8 cellular contexts compared by ENCODE assay signal in genomic region chr22:45164217-45165123, GRCh38. TPM values are rescaled to one million over a fixed set of nuclear protein-coding genes. Genes with fewer than 3 reads are reported as not detected.
DNase-seq lines count a peak whose midpoint lies in the region; ATAC-seq and TF ChIP-seq lines count a peak whose summit lies in the region.

No MANE protein-coding gene starts in this region.

- H3K27me3 Mint-ChIP-seq in activated B cell treated with CpG ODN at 0.5 μM for 24 hours, result no peaks in the 10 kb centered on the region
- no peaks in the 10 kb centered on the region for H3K27me3 Mint-ChIP-seq in stimulated activated naive CD8-positive, alpha-beta T cell treated with anti-CD3 and anti-CD28 coated beads, Interleukin-15, Interleukin-2, amounts not matched to agents 100 ng/mL and 50 ng/mL, for 24 hours

- peak overlapping the region; percentile 56 to 100 (median 86) for H3K4me3 ChIP-seq in dorsolateral prefrontal cortex

- ATAC-seq in GM18909 (IDR thresholded peaks at IDR 0.05; ENCODE audit: poor library complexity, unreplicated experiment) (peak; percentile 32), HG03175 (IDR thresholded peaks at IDR 0.05; ENCODE audit: unreplicated experiment) (peak; percentile 26), activated B cell treated with CpG ODN at 0.5 μM for 24 hours (ENCODE audit: low read depth) (peak; percentile 25)

- H3K27ac ChIP-seq in dorsolateral prefrontal cortex, result peak overlapping the region in 53 of 59 donors; percentile 16 to 91 (median 75)

- peak overlapping the region; percentile 90 for H3K27ac Mint-ChIP-seq in activated B cell treated with CpG ODN at 0.5 μM for 24 hours
- H3K27ac Mint-ChIP-seq in stimulated activated naive CD8-positive, alpha-beta T cell treated with anti-CD3 and anti-CD28 coated beads, Interleukin-15, Interleukin-2, amounts not matched to agents 100 ng/mL and 50 ng/mL, for 24 hours, result peak overlapping the region; percentile 90

- CTCF ChIA-PET in activated B cell treated with CpG ODN at 0.5 μM for 24 hours (lab: Charles Lee), result interaction anchor here (0.9 kb wide), 1 partner anchor 71 kb away, joined by 6 read pairs; no protein-coding TSS in a partner anchor

- H3K36me3 Mint-ChIP-seq in activated B cell treated with CpG ODN at 0.5 μM for 24 hours (ENCODE audit: low read depth), result peaks cover 33% of the 10 kb centered on the region
- peaks cover 60% of the 10 kb centered on the region for H3K36me3 Mint-ChIP-seq in stimulated activated naive CD8-positive, alpha-beta T cell treated with anti-CD3 and anti-CD28 coated beads, Interleukin-15, Interleukin-2, amounts not matched to agents 100 ng/mL and 50 ng/mL, for 24 hours (ENCODE audit: low read depth)

- H3K4me1 Mint-ChIP-seq in activated B cell treated with CpG ODN at 0.5 μM for 24 hours, result peaks cover 38% of the 10 kb centered on the region
- H3K4me1 Mint-ChIP-seq in stimulated activated naive CD8-positive, alpha-beta T cell treated with anti-CD3 and anti-CD28 coated beads, Interleukin-15, Interleukin-2, amounts not matched to agents 100 ng/mL and 50 ng/mL, for 24 hours (ENCODE audit: low read depth), result peaks cover 65% of the 10 kb centered on the region

- TF ChIP-seq CTCF in activated B cell treated with CpG ODN at 0.5 μM for 24 hours (IDR thresholded peaks at IDR 0.05), result no peak
- no peak for TF ChIP-seq CTCF in dorsolateral prefrontal cortex (IDR thresholded peaks at IDR 0.05 in 54 of 56, conservative IDR thresholded peaks at IDR 0.05 in 2 of 56; ENCODE audit: low read depth in 1 of 56, partially characterized antibody in 56 of 56)

- no peaks in the 10 kb centered on the region for H3K27me3 ChIP-seq in dorsolateral prefrontal cortex

- in situ Hi-C loops in ACHN (cut with HindIII; ENCODE audit: low pct_ligation_motif_present, low pct_unique_long_range_greater_than_20kb, low sequenced_read_pairs), result no loop called here

- DNase-seq in ACHN, result peak; percentile 22
- DNase-seq in activated B cell treated with CpG ODN at 0.5 μM for 24 hours, result no peak
- peak in 4 of 10 donors; percentile 14 to 49 (median 36) for DNase-seq in dorsolateral prefrontal cortex
- DNase-seq in lung microvascular endothelial cell (ENCODE audit: low read depth in 2 of 2), result peak; percentile 7 to 19
- no peak for DNase-seq in SW480 (ENCODE audit: low spot score)

- peak overlapping the region; percentile 97 for H3K4me3 Mint-ChIP-seq in activated B cell treated with CpG ODN at 0.5 μM for 24 hours
- H3K4me3 Mint-ChIP-seq in stimulated activated naive CD8-positive, alpha-beta T cell treated with anti-CD3 and anti-CD28 coated beads, Interleukin-15, Interleukin-2, amounts not matched to agents 100 ng/mL and 50 ng/mL, for 24 hours, result peak overlapping the region; percentile 94

- POLR2A ChIA-PET in activated B cell treated with CpG ODN at 0.5 μM for 24 hours (lab: Charles Lee), result interaction anchor here (0.7 to 2.4 kb wide), 9 partner anchors 8 to 99 kb away, joined by 3 to 20 read pairs (median 5); no protein-coding TSS in a partner anchor

- intact Hi-C loops in activated B cell treated with CpG ODN at 0.5 μM for 24 hours (cut with micrococcal nuclease), result loop anchor here (5.0 to 10.0 kb wide), 3 partner anchors 53 to 270 kb away; partner anchors contain the start of gene FAM118A
- intact Hi-C loops in dorsolateral prefrontal cortex (cut with DNase I), result loop anchor here (5.0 to 10.0 kb wide), 8 partner anchors 43 to 273 kb away; partner anchors contain the start of gene KIAA0930 (in 1 of the 2)

- H3K9me3 Mint-ChIP-seq in activated B cell treated with CpG ODN at 0.5 μM for 24 hours, result no peaks in the 10 kb centered on the region
- no peaks in the 10 kb centered on the region for H3K9me3 Mint-ChIP-seq in stimulated activated naive CD8-positive, alpha-beta T cell treated with anti-CD3 and anti-CD28 coated beads, Interleukin-15, Interleukin-2, amounts not matched to agents 100 ng/mL and 50 ng/mL, for 24 hours

RNA-seq across cellular contexts. Expression of gene NUP50, which starts 0.7 kb away (rescaled TPM):
- total RNA-seq in activated B cell treated with CpG ODN at 0.5 μM for 24 hours (91.2 and 112 TPM in 2 replicates), dorsolateral prefrontal cortex (10 to 100 TPM; 27.1 to 82.5 (median 51.9) TPM), lung microvascular endothelial cell (35.1 and 41.5 TPM in 2 replicates)

Comparison
In these comparisons a context has a peak if more than half of its experiments do, and no peak if none do; other contexts are left out.
1. DNase-seq: peak in ACHN (single experiment) and lung microvascular endothelial cell (2 of 2); none in activated B cell treated with CpG ODN at 0.5 μM for 24 hours (single experiment) and SW480 (single experiment).
2. Peak in every context shown above with its lines, with median percentiles within 50 percentile points of each other: ATAC-seq.